In genomic region chr13:104327217-104327616, GRCh38 we compare ENCODE assay signal across 17 cellular contexts.
"Had no signal": no experiment of that assay in that cellular context is flagged by ENCODE, and none has a peak within 500 bp of the region (broad histone marks: within the 10 kb centered on the region; RNA-seq: fewer than 3 reads in every experiment).

No MANE protein-coding gene starts in this region.

- H3K79me2 ChIP-seq: parathyroid adenoma had no signal

- ATAC-seq: activated T-helper 17 cell treated with anti-CD3 and anti-CD28 coated beads, Interleukin-2, amount 50 U/mL, for 72 hours; natural killer cell treated with Interleukin-12 subunit alpha and Interleukin-12 subunit beta and Interleukin-15 and Interleukin-18, amount 100 ng/mL, for 72 hours had no signal

- H3K9ac ChIP-seq: parathyroid adenoma had no signal

- H3K4me1 Mint-ChIP-seq: activated naive CD8-positive, alpha-beta T cell treated with anti-CD3 and anti-CD28 coated beads, Interleukin-2, amount 10 ng/mL, durations not matched to agents 7 days and 5 days; activated T-helper 17 cell treated with anti-CD3 and anti-CD28 coated beads, Interleukin-2, amount 50 U/mL, for 72 hours had no signal

- H3K27me3 ChIP-seq: brain microvascular endothelial cell, neutrophil, tibial artery had no signal

- H3K27ac Mint-ChIP-seq: activated naive CD8-positive, alpha-beta T cell treated with anti-CD3 and anti-CD28 coated beads, Interleukin-2, amount 10 ng/mL, durations not matched to agents 7 days and 5 days; activated T-helper 17 cell treated with anti-CD3 and anti-CD28 coated beads, Interleukin-2, amount 50 U/mL, for 72 hours; natural killer cell treated with Interleukin-12 subunit alpha and Interleukin-12 subunit beta and Interleukin-15 and Interleukin-18, amount 100 ng/mL, for 72 hours had no signal

- H2AFZ ChIP-seq: parathyroid adenoma had no signal

- H3K4me3 ChIP-seq: tibial artery had no signal

- H3K4me1 ChIP-seq: parathyroid adenoma, tibial artery had no signal

- H3K27me3 Mint-ChIP-seq: activated naive CD8-positive, alpha-beta T cell treated with anti-CD3 and anti-CD28 coated beads, Interleukin-2, amount 10 ng/mL, durations not matched to agents 7 days and 5 days; activated T-helper 17 cell treated with anti-CD3 and anti-CD28 coated beads, Interleukin-2, amount 50 U/mL, for 72 hours; natural killer cell treated with Interleukin-12 subunit alpha and Interleukin-12 subunit beta and Interleukin-15 and Interleukin-18, amount 100 ng/mL, for 72 hours had no signal

- H3K36me3 ChIP-seq: brain microvascular endothelial cell, neutrophil, tibial artery, WERI-Rb-1 had no signal

- DNase-seq: activated CD4-positive, alpha-beta T cell treated with anti-CD3 and anti-CD28 coated beads, Interleukin-2, amount 50 U/mL, for 48 hours; activated naive CD4-positive, alpha-beta T cell treated with Interleukin-2 at 50 U/mL for 16 hours; activated naive CD8-positive, alpha-beta T cell treated with anti-CD3 and anti-CD28 coated beads, Interleukin-2, amount 10 ng/mL, durations not matched to agents 7 days and 5 days; activated T-cell treated with anti-CD3 and anti-CD28 coated beads for 4 hours; brain microvascular endothelial cell; cerebellar nuclear complex; effector CD8-positive, alpha-beta T cell; foreskin fibroblast; glutamatergic neuron; mesendoderm; stimulated activated naive CD4-positive, alpha-beta T cell treated with Interleukin-2 at 50 U/mL for 16 hours; tibial artery; WERI-Rb-1 had no signal

- H3K27ac ChIP-seq: brain microvascular endothelial cell, neutrophil, parathyroid adenoma, tibial artery, WERI-Rb-1 had no signal

- H3K4me3 Mint-ChIP-seq: activated naive CD8-positive, alpha-beta T cell treated with anti-CD3 and anti-CD28 coated beads, Interleukin-2, amount 10 ng/mL, durations not matched to agents 7 days and 5 days; activated T-helper 17 cell treated with anti-CD3 and anti-CD28 coated beads, Interleukin-2, amount 50 U/mL, for 72 hours; natural killer cell treated with Interleukin-12 subunit alpha and Interleukin-12 subunit beta and Interleukin-15 and Interleukin-18, amount 100 ng/mL, for 72 hours had no signal

- H3K9me3 ChIP-seq: neutrophil had no signal

- H3K36me3 Mint-ChIP-seq: activated naive CD8-positive, alpha-beta T cell treated with anti-CD3 and anti-CD28 coated beads, Interleukin-2, amount 10 ng/mL, durations not matched to agents 7 days and 5 days; natural killer cell treated with Interleukin-12 subunit alpha and Interleukin-12 subunit beta and Interleukin-15 and Interleukin-18, amount 100 ng/mL, for 72 hours had no signal
